9 cellular contexts compared by ENCODE assay signal in genomic region chrX:142661696-142662095, GRCh38.
"Had no signal": no experiment of that assay in that cellular context is flagged by ENCODE, and none has a peak within 500 bp of the region (broad histone marks: within the 10 kb centered on the region; RNA-seq: fewer than 3 reads in every experiment).

No MANE protein-coding gene starts in this region.

- H3K4me1 Mint-ChIP-seq: GM23338, H9 had no signal

- H3K4me3 Mint-ChIP-seq: GM23338, H9 had no signal

- H3K27ac Mint-ChIP-seq: GM23338, H9 had no signal

- H3K4me3 ChIP-seq: GM23338, K562 had no signal

- ATAC-seq: GM23338, K562 had no signal

- DNase-seq: H9, HCEC 1CT, IMR-90, KG1 had no signal

- FAIRE-seq: H1, H54, HTR-8/SVneo, K562 had no signal

- H3K9me3 Mint-ChIP-seq: GM23338 had no signal

- H3K4me2 ChIP-seq: GM23338 had no signal
